ENCODE assay signal across 1 cellular context in genomic region chr6:146857180-146857959, GRCh38.
TF ChIP-seq lines count a peak whose summit lies in the region.

No MANE protein-coding gene starts in this region.

TF ChIP-seq in HEK293, 187 proteins besides CTCF, POLR2A, EP300 and RAD21 (continued from another document):
- 0 out of 2 replicates have a peak, but pooled peaks have one; percentile 27 for TF ChIP-seq ZBTB10 (tag by site-specific recombination; IDR thresholded peaks at IDR 0.05)
- no peak for TF ChIP-seq ZNF112 (tag by site-specific recombination; IDR thresholded peaks at IDR 0.05)
- 0 out of 2 replicates have a peak, but pooled peaks have one; percentile 31 for TF ChIP-seq ZNF24 (tag by site-specific recombination; IDR thresholded peaks at IDR 0.05)
- TF ChIP-seq ZNF561 (tag by site-specific recombination; IDR thresholded peaks at IDR 0.05; ENCODE audit: borderline replicate concordance) = peak; percentile 84; the same call in 1 of the 2 replicates
- no peak for TF ChIP-seq ZNF221 (tag by site-specific recombination; IDR thresholded peaks at IDR 0.05; ENCODE audit: borderline replicate concordance)
- peak; percentile 61; the same call in 1 of the 2 replicates for TF ChIP-seq ZXDB (tag by site-specific recombination; IDR thresholded peaks at IDR 0.05)
- TF ChIP-seq YY1 (tag by site-specific recombination; IDR thresholded peaks at IDR 0.05) = peak; percentile 51; the same call in 1 of the 2 replicates
- TF ChIP-seq FEZF1 (tag by site-specific recombination; IDR thresholded peaks at IDR 0.05) = peak; percentile 49
- TF ChIP-seq SP7 (tag by site-specific recombination; IDR thresholded peaks at IDR 0.05) = peak; percentile 58
- no peak for TF ChIP-seq ZNF571 (tag by site-specific recombination; IDR thresholded peaks at IDR 0.05)
- TF ChIP-seq ZNF223 (tag by site-specific recombination; IDR thresholded peaks at IDR 0.05) = peak; percentile 92
- peak; percentile 54; the same call in 1 of the 2 replicates for TF ChIP-seq ZNF501 (tag by site-specific recombination; IDR thresholded peaks at IDR 0.05)
- peak; percentile 71 for TF ChIP-seq ZBTB26 (tag by site-specific recombination; optimal IDR thresholded peaks at IDR 0.05)
- peak; percentile 89 for TF ChIP-seq ZNF660 (tag by site-specific recombination; IDR thresholded peaks at IDR 0.05)
- TF ChIP-seq ZNF184 (tag by site-specific recombination; IDR thresholded peaks at IDR 0.05) = 0 out of 2 replicates have a peak, but pooled peaks have one; percentile 14
- peak; percentile 79 for TF ChIP-seq ZNF629 (tag by site-specific recombination; IDR thresholded peaks at IDR 0.05)
- TF ChIP-seq ZFP3 (tag by site-specific recombination; IDR thresholded peaks at IDR 0.05; ENCODE audit: low read depth) = no peak
- TF ChIP-seq ZSCAN30 (tag by site-specific recombination; IDR thresholded peaks at IDR 0.05) = peak; percentile 69; the same call in 1 of the 2 replicates
- TF ChIP-seq BCL6B (tag by site-specific recombination; IDR thresholded peaks at IDR 0.05) = no peak
- TF ChIP-seq MYNN (tag by site-specific recombination; IDR thresholded peaks at IDR 0.05; ENCODE audit: borderline replicate concordance) = peak; percentile 68; the same call in 1 of the 2 replicates
- TF ChIP-seq ZNF555 (tag by site-specific recombination; conservative IDR thresholded peaks at IDR 0.05) = no peak
- peak; percentile 98 for TF ChIP-seq ZNF121 (tag by site-specific recombination; IDR thresholded peaks at IDR 0.05)
- TF ChIP-seq ZNF518A (tag by site-specific recombination; conservative IDR thresholded peaks at IDR 0.05; ENCODE audit: low read depth) = 0 out of 2 replicates have a peak, but pooled peaks have one; percentile 36
- peak; percentile 84 for TF ChIP-seq ZNF335 (tag by site-specific recombination; conservative IDR thresholded peaks at IDR 0.05)
